In the genomic region with DNA sequence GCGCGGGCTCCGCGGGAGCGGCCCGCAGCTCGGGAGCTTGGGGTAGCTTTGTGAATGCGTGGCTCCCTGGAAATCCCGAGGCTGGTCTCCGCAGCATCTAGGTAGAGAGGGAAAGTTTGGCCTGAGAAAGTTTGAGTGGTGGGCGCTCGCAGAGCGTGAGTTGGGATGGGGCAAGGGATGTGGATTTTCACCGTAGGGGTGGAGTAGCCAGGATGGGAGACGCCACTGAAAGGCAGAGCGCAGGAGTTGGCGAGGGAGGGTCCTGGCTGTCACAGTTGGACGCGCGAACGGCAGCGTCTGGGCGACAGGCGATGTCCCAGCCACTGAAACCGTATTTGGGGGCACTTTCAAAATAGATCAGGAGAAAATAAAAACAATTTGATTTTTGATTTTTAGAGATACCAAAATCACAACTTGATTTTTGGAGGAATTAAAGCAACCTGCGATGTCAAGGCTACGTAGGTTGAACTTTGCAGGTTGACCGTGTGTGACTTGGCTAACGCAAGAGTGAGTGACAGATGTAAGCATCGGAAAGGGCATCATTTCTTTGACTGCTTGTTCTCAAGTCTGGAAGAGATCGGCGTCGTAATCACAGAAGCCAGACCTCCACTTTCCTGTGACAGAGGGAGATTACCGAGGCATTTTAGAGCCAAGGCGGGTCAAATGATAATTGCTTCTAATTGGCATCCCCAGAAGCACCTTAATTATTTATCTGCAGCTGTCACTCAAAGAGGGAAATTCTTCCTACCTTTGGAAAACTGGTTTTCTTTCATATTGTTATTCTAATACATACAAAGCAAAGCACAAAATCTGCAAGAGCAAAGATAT, we compare ENCODE assay signal across 8 cellular contexts. TPM values are rescaled to one million over a fixed set of nuclear protein-coding genes. Genes with fewer than 3 reads are reported as not detected.
A peak's percentile ranks its signal among the peaks of the same experiment; 100 is the strongest.
DNase-seq lines count a peak whose midpoint lies in the region; ATAC-seq and TF ChIP-seq lines count a peak whose summit lies in the region.

No MANE protein-coding gene starts in this region.

- H2AFZ ChIP-seq in PC-9 = peak overlapping the region; percentile 99

- H3K4me1 ChIP-seq in PC-9 (replicated peaks; ENCODE audit: insufficient read depth) = peaks cover 20% of the 10 kb centered on the region
- H3K4me1 ChIP-seq in endocrine pancreas (ENCODE audit: control insufficient read depth, insufficient read depth, low read length) = no peaks in the 10 kb centered on the region

- peaks cover 13 to 18% of the 10 kb centered on the region in 2 donors for H3K27me3 Mint-ChIP-seq in natural killer cell (ENCODE audit: low read depth in 2 of 2)

- no TSS peak for BruUV-seq in PC-9 (replicated peaks; lab: Mats Ljungman, UMichigan)

- no peak for TF ChIP-seq CTCF in PC-9 (conservative IDR thresholded peaks at IDR 0.05)
- TF ChIP-seq CTCF in natural killer cell (IDR thresholded peaks at IDR 0.05) = no peak

- H3K27me3 ChIP-seq in PC-9 (ENCODE audit: insufficient read depth, low read depth) (peaks cover 37% of the 10 kb centered on the region), endocrine pancreas (ENCODE audit: control insufficient read depth, insufficient read depth, low read length) (peaks cover 19% of the 10 kb centered on the region)

- peaks cover 11% of the 10 kb centered on the region; the same call in 1 of the 2 replicates for H3F3A ChIP-seq in PC-9 (ENCODE audit: insufficient read depth, low read depth)

- H3K4me1 Mint-ChIP-seq in natural killer cell = peaks cover 32 to 35% of the 10 kb centered on the region in 2 donors

- intact Hi-C loops in PC-9 (cut with micrococcal nuclease; ENCODE audit: unreplicated experiment) (loop anchor here (5.0 kb wide), 1 partner anchor 878 kb away; no protein-coding TSS in a partner anchor), natural killer cell (cut with micrococcal nuclease) (loop anchor here (1.0 kb wide), 1 partner anchor 30 kb away; no protein-coding TSS in a partner anchor)

- H3K36me3 ChIP-seq in PC-9 (ENCODE audit: low read depth) (no peaks in the 10 kb centered on the region), endocrine pancreas (ENCODE audit: control insufficient read depth, insufficient read depth, low read length) (peaks cover 2% of the 10 kb centered on the region)

- peak overlapping the region; percentile 94 for H3K4me3 Mint-ChIP-seq in natural killer cell

- peak overlapping the region; percentile 92 for H3K4me3 ChIP-seq in PC-9
- peak overlapping the region; percentile 29 for H3K4me3 ChIP-seq in endocrine pancreas (ENCODE audit: control insufficient read depth, insufficient read depth, low read length)

- H4K20me1 ChIP-seq in PC-9 (ENCODE audit: insufficient read depth) = no peaks in the 10 kb centered on the region

- peaks cover 8% of the 10 kb centered on the region for H3K36me3 Mint-ChIP-seq in natural killer cell

- no peaks in the 10 kb centered on the region for H3K79me2 ChIP-seq in PC-9 (ENCODE audit: low read depth)

- H3K9me3 ChIP-seq in PC-9 (ENCODE audit: insufficient read depth, low read depth) (no peaks in the 10 kb centered on the region), endocrine pancreas (ENCODE audit: control insufficient read depth, low read length) (no peaks in the 10 kb centered on the region)

- CTCF ChIA-PET in PC-9 (lab: Charles Lee) = no interaction called here

- peak overlapping the region; percentile 98 for H3K4me2 ChIP-seq in PC-9

- DNase-seq in NCI-H510A treated with DMSO at 0.1 percent for 48 hours (lab: John Stamatoyannopoulos, UW) = peak; percentile 49
- DNase-seq in NCI-H510A (lab: John Stamatoyannopoulos, UW) = no peak
- no peak for DNase-seq in PC-9
- no peak for DNase-seq in natural killer cell
- no peak for DNase-seq in SW 1271 (lab: John Stamatoyannopoulos, UW)
- DNase-seq in OCI-M2 (lab: John Stamatoyannopoulos, UW; ENCODE audit: unreplicated experiment) = no peak
- no peak for DNase-seq in SKM-1 (lab: John Stamatoyannopoulos, UW; ENCODE audit: unreplicated experiment)

- H3K27ac ChIP-seq in PC-9 = no peak overlapping the region

- no peaks in the 10 kb centered on the region for H3K9me3 Mint-ChIP-seq in natural killer cell

- POLR2A ChIA-PET in PC-9 (lab: Charles Lee; ENCODE audit: unreplicated experiment) = no interaction called here

- no peaks in the 10 kb centered on the region for H3K9me2 ChIP-seq in PC-9 (ENCODE audit: insufficient read depth)

- peak overlapping the region; percentile 56 for H3K9ac ChIP-seq in endocrine pancreas (ENCODE audit: control insufficient read depth, insufficient read depth, low read length)

- no peak for ATAC-seq in natural killer cell

- H3K27ac Mint-ChIP-seq in natural killer cell = peak overlapping the region; percentile 83 to 89

RNA-seq across cellular contexts. Expression of gene HEY2, which starts 0.6 kb away (rescaled TPM):
- total RNA-seq in PC-9 (2021) = 0.15 TPM in 1 of 2 replicates, not detected in the other
- total RNA-seq in natural killer cell = under 1 TPM; 0.66 to 0.93 (median 0.73) TPM

RNA-seq across cellular contexts. Expression of gene NCOA7, which starts 40.7 kb away (rescaled TPM):
- total RNA-seq in PC-9 (2021) (47.6 and 51.0 TPM in 2 replicates), natural killer cell (10 to 100 TPM; 37.3 to 66.6 (median 56.8) TPM)
